Comparison of ENCODE assay signal across 8 cellular contexts in the genomic region with DNA sequence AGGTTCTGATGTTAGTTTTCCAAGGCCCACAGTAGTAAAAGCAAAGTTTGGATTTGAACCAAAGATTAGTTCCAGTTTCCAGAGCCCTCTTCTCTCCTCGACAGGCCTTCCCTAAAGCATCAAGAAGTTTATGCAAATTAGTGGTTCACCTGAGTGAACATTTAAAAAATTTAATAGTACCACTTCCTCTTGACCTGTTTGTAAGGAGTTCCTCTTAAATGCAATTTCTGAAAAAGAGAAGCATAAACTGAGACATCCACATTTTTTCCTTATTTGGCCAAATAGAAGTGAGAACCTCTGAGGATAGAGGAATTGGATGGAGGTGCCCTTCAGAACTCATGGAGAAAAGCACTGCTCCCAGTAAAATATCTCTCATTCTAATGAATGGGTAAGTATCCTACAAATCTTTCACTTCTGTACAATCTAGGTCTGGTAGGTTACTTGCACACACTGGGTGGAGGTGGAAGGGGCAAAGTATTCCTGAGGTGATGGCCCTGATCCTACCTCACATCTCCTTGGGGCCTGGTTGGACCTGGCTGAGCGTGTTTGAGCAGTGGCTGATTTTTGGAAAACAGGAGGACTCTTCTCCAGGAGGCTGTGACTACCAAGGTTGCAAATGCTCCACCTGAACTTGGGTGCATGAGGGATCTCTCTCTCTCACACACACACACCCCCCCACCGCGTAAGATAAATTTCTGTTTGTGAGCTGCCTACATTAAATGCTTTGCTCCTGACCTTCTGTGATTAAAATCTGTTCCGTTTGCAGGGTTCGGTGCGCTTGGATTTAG. TPM values are rescaled to one million over a fixed set of nuclear protein-coding genes. Genes with fewer than 3 reads are reported as not detected.
DNase-seq lines count a peak whose midpoint lies in the region; ATAC-seq, FAIRE-seq and TF ChIP-seq lines count a peak whose summit lies in the region.

No MANE protein-coding gene starts in this region.

- H3K27ac Mint-ChIP-seq in activated naive CD8-positive, alpha-beta T cell treated with anti-CD3 and anti-CD28 coated beads for 36 hours: peak overlapping the region; percentile 59

- ATAC-seq in A549 (no peak), GM18520 (IDR thresholded peaks at IDR 0.05; ENCODE audit: unreplicated experiment) (peak; percentile 37), HG03039 (IDR thresholded peaks at IDR 0.05; ENCODE audit: unreplicated experiment) (peak; percentile 30), right lobe of liver (no peak), aorta (ENCODE audit: low FRiP score) (no peak)

- 81% methylated on average over 7 of the region's 7 CpGs for WGBS in A549 (ENCODE audit: missing lambda C conversion rate)
- WGBS in right lobe of liver (ENCODE audit: insufficient coverage, low coverage, low lambda C conversion rate, missing lambda C conversion rate): 36% methylated on average over 6 of the region's 7 CpGs
- 18% methylated on average over 7 of the region's 7 CpGs for WGBS in aorta, 2 donors

- POLR2A ChIA-PET in A549 (lab: Yijun Ruan, JAX): no interaction called here

- H3K4me2 ChIP-seq in A549: peak overlapping the region; percentile 67

- no peaks in the 10 kb centered on the region for H3K36me3 ChIP-seq in right lobe of liver
- H3K36me3 ChIP-seq in aorta (ENCODE audit: control insufficient read depth in 1 of 2, insufficient read depth in 2 of 2, low read length in 1 of 2): peaks cover 0 to 2% of the 10 kb centered on the region in 2 donors

- TF ChIP-seq POLR2A in A549 (IDR thresholded peaks at IDR 0.05; ENCODE audit: low read length): no peak
- no peak for TF ChIP-seq POLR2A in right lobe of liver (IDR thresholded peaks at IDR 0.05)

- intact Hi-C loops in right lobe of liver (cut with DNase I) (no loop called here), aorta (cut with DNase I) (loop anchor here (2.0 to 5.0 kb wide), 3 partner anchors 42 to 141 kb away; partner anchors contain the start of gene CALHM5 (in 1 of the 2))

- H3K9me3 Mint-ChIP-seq in activated naive CD8-positive, alpha-beta T cell treated with anti-CD3 and anti-CD28 coated beads for 36 hours: no peaks in the 10 kb centered on the region

- no peaks in the 10 kb centered on the region for H3K36me3 Mint-ChIP-seq in activated naive CD8-positive, alpha-beta T cell treated with anti-CD3 and anti-CD28 coated beads for 36 hours

- TF ChIP-seq CTCF in A549 (IDR thresholded peaks at IDR 0.05) (no peak), right lobe of liver (IDR thresholded peaks at IDR 0.05) (no peak)

- H3K27ac ChIP-seq in A549 (peak overlapping the region; percentile 88 to 98), right lobe of liver (peak overlapping the region in 2 of 3 donors; percentile 74 to 90), aorta (ENCODE audit: low read depth in 1 of 2, low read length in 2 of 2) (peak overlapping the region in 1 of 2 donors; percentile 68)

- H3K4me3 Mint-ChIP-seq in activated naive CD8-positive, alpha-beta T cell treated with anti-CD3 and anti-CD28 coated beads for 36 hours: peak overlapping the region; percentile 73

- no peaks in the 10 kb centered on the region for H3K9me3 ChIP-seq in A549
- H3K9me3 ChIP-seq in right lobe of liver: no peaks in the 10 kb centered on the region
- H3K9me3 ChIP-seq in aorta (ENCODE audit: control insufficient read depth, low read length): no peaks in the 10 kb centered on the region

- FAIRE-seq in A549 (lab: Jason Lieb, UNC): no peak

- H3K27me3 Mint-ChIP-seq in activated naive CD8-positive, alpha-beta T cell treated with anti-CD3 and anti-CD28 coated beads for 36 hours: peaks cover 41% of the 10 kb centered on the region

- peaks cover 12% of the 10 kb centered on the region for H3K4me1 ChIP-seq in A549
- H3K4me1 ChIP-seq in right lobe of liver: peaks cover 0 to 6% (median 0%) of the 10 kb centered on the region in 4 donors
- H3K4me1 ChIP-seq in aorta (ENCODE audit: control insufficient read depth in 1 of 2, insufficient read depth in 2 of 2, low read length in 2 of 2): peaks cover 0 to 2% of the 10 kb centered on the region in 2 donors

- CTCF ChIA-PET in A549 (lab: Yijun Ruan, JAX): interaction anchor here (3.6 kb wide), 1 partner anchor 82 kb away, joined by 11 read pairs; no protein-coding TSS in a partner anchor

- H3K4me1 Mint-ChIP-seq in activated naive CD8-positive, alpha-beta T cell treated with anti-CD3 and anti-CD28 coated beads for 36 hours: peaks cover 15% of the 10 kb centered on the region

- TF ChIP-seq EP300 in A549 (IDR thresholded peaks at IDR 0.05): no peak

- TF ChIP-seq RAD21 in A549 (conservative IDR thresholded peaks at IDR 0.05 in 1 of 2, IDR thresholded peaks at IDR 0.05 in 1 of 2): no peak

- H3K4me3 ChIP-seq in A549: peak overlapping the region; percentile 88
- H3K4me3 ChIP-seq in right lobe of liver: peak overlapping the region; percentile 70 to 77 (median 73)
- H3K4me3 ChIP-seq in aorta (ENCODE audit: low read length in 2 of 2): peak overlapping the region; percentile 56 to 86

- no peak for DNase-seq in A549 (ENCODE audit: low read depth in 1 of 2, low spot score in 1 of 2)
- DNase-seq in activated naive CD8-positive, alpha-beta T cell treated with anti-CD3 and anti-CD28 coated beads for 36 hours: no peak
- no peak for DNase-seq in right lobe of liver
- no peak for DNase-seq in aorta
- no peak for DNase-seq in dedifferentiated amniotic fluid mesenchymal stem cell (ENCODE audit: extremely low spot score)
- DNase-seq in activated CD4-positive, alpha-beta T cell treated with anti-CD3 and anti-CD28 coated beads for 4 hours: no peak

- H3K27me3 ChIP-seq in right lobe of liver (no peaks in the 10 kb centered on the region), aorta (ENCODE audit: control insufficient read depth in 1 of 2, insufficient read depth in 2 of 2, low read length in 1 of 2) (no peaks in the 10 kb centered on the region)

TF ChIP-seq in A549, 52 proteins besides CTCF, POLR2A, EP300 and RAD21:
- TF ChIP-seq TP53 (CRISPR knock-in tag; IDR thresholded peaks at IDR 0.05) (no peak), MAX (IDR thresholded peaks at IDR 0.05) (no peak), FOSL2 (IDR thresholded peaks at IDR 0.05) (no peak), FOSL2 (CRISPR knock-in tag; IDR thresholded peaks at IDR 0.05) (no peak), RFX5 (IDR thresholded peaks at IDR 0.05) (no peak), PHF8 (IDR thresholded peaks at IDR 0.05; ENCODE audit: borderline replicate concordance, low read depth) (no peak), KDM5A (IDR thresholded peaks at IDR 0.05) (no peak)

RNA-seq across cellular contexts. Expression of gene DSE, which starts 1.0 kb away (rescaled TPM):
- 20.2 and 26.8 TPM in 2 replicates for polyA plus RNA-seq in A549 (2011; rRNA removed)
- polyA plus RNA-seq in A549 (2012; cell fraction: cytosol; rRNA removed): 4.9 and 6.5 TPM in 2 replicates
- polyA plus RNA-seq in A549 (2012; cell fraction: nucleus; rRNA removed): 7.2 and 7.3 TPM in 2 replicates
- 15.7 to 23.4 TPM (median 22.7 TPM) in 3 replicates for polyA plus RNA-seq in A549 (2017; fragmentation: RNase III; extraction: RNeasy Plus Mini Kit Qiagen cat#74134 plus additional on column Dnase treatment)
- 27.5 and 30.0 TPM in 2 replicates for polyA minus RNA-seq in A549 (2011; rRNA and poly(A)+ RNA removed)
- total RNA-seq in activated naive CD8-positive, alpha-beta T cell treated with anti-CD3 and anti-CD28 coated beads for 36 hours: 1 to 10 TPM; 3.2 to 4.9 TPM
- 10 to 100 TPM in 4 of 6 experiments, 1 to 10 TPM in 2; 8.2 to 17.4 (median 12.2) TPM for total RNA-seq in right lobe of liver
- 10 to 100 TPM; 49.8 to 96.7 TPM for total RNA-seq in aorta
- polyA plus RNA-seq in aorta: 10 to 100 TPM in 1 of 2 donors, 1 to 10 TPM in 1; 8.5 to 15.9 TPM

Comparison
In these comparisons a context has a peak if more than half of its experiments do, and no peak if none do; other contexts are left out.
1. ATAC-seq: peak in GM18520 (single experiment) and HG03039 (single experiment); none in A549 (0 of 2), right lobe of liver (0 of 4) and aorta (single experiment).
2. intact Hi-C loops: an anchor here in aorta (2.0 to 5.0 kb wide); none called in right lobe of liver.
3. Peak in every context shown above with its lines, with median percentiles within 50 percentile points of each other: H3K4me3 ChIP-seq.